1 cellular context compared by ENCODE assay signal in the genomic region with DNA sequence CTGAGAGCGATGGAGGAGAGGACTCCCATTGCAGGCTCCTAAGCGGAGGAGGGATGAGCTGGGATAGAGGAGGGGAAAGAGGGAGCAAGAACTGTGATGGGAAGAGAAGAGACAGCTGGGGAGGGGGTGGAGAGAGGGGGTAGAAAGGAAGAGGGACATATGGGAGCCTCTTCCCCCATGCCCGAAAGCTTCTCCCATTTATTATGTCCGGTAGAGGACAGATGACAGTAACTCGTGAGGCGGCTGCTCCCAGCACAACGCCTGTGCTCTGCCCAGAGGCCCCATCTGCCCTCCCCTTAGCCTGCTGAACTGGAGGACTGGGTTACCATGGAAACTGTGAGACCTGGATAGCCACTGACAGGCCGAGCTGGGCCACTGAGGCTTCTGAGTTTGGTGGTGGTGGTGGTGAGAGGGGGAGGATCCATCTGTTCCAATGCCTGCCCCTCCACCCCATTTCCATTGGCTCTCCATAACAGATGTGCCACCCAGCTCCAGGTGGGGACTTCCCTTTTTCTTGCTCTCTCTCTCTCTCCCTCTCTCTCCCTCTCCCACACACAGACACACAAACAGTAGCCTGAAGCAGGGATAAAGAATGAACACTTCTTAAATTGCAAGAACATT.
TF ChIP-seq lines count a peak whose summit lies in the region.

No MANE protein-coding gene starts in this region.

TF ChIP-seq in SK-N-SH treated with all-trans-retinoic acid at 6 μM for 48 hours, 23 proteins besides CTCF, POLR2A, EP300 and RAD21 (continued from another document):
- no peak for TF ChIP-seq ARNTL (CRISPR knock-in tag; IDR thresholded peaks at IDR 0.05; ENCODE audit: borderline replicate concordance, low read depth)
- TF ChIP-seq OSR1 (CRISPR knock-in tag; IDR thresholded peaks at IDR 0.05), result no peak
- no peak for TF ChIP-seq TOX (CRISPR knock-in tag; IDR thresholded peaks at IDR 0.05; ENCODE audit: borderline replicate concordance)
- TF ChIP-seq, protein P1, sequence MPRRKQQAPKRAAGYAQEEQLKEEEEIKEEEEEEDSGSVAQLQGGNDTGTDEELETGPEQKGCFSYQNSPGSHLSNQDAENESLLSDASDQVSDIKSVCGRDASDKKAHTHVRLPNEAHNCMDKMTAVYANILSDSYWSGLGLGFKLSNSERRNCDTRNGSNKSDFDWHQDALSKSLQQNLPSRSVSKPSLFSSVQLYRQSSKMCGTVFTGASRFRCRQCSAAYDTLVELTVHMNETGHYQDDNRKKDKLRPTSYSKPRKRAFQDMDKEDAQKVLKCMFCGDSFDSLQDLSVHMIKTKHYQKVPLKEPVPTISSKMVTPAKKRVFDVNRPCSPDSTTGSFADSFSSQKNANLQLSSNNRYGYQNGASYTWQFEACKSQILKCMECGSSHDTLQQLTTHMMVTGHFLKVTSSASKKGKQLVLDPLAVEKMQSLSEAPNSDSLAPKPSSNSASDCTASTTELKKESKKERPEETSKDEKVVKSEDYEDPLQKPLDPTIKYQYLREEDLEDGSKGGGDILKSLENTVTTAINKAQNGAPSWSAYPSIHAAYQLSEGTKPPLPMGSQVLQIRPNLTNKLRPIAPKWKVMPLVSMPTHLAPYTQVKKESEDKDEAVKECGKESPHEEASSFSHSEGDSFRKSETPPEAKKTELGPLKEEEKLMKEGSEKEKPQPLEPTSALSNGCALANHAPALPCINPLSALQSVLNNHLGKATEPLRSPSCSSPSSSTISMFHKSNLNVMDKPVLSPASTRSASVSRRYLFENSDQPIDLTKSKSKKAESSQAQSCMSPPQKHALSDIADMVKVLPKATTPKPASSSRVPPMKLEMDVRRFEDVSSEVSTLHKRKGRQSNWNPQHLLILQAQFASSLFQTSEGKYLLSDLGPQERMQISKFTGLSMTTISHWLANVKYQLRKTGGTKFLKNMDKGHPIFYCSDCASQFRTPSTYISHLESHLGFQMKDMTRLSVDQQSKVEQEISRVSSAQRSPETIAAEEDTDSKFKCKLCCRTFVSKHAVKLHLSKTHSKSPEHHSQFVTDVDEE (CRISPR knock-in tag; IDR thresholded peaks at IDR 0.05), result no peak
